9 cellular contexts compared by ENCODE assay signal in the genomic region with DNA sequence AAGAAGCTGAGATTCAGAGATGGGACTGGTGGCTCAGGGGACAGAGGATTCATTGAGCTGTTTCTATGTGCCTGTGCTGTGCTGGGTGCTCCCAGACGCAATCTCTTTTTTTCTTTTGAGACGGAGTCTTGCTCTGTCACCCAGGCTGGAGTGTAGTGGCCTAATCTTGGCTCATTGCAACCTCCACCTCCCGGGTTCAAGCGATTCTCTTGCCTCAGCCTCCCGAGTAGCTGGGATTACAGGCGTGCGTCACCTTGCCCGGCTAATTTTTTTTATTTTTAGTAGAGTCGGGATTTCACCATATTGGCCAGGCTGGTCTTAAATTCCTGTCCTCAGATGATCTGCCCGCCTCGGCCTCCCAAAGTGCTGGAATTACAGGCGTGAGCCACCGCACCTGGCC. TPM values are rescaled to one million over a fixed set of nuclear protein-coding genes. Genes with fewer than 3 reads are reported as not detected.
"Had no signal": no experiment of that assay in that cellular context is flagged by ENCODE, and none has a peak within 500 bp of the region (broad histone marks: within the 10 kb centered on the region; RNA-seq: fewer than 3 reads in every experiment).

No MANE protein-coding gene starts in this region.

RNA-seq across cellular contexts. Expression of a gene that starts 32.7 kb away (rescaled TPM):
- total RNA-seq: body of pancreas had no signal
- polyA plus RNA-seq: adrenal gland, aorta had no signal

RNA-seq across cellular contexts. Expression of a gene that starts 47.6 kb away (rescaled TPM):
- total RNA-seq: activated CD4-positive, alpha-beta memory T cell treated with anti-CD3 and anti-CD28 coated beads for 36 hours; activated CD4-positive, alpha-beta T cell treated with anti-CD3 and anti-CD28 coated beads, Interleukin-2, amount 10 ng/mL, durations not matched to agents 24 days and 14 days; activated CD8-positive, alpha-beta memory T cell treated with anti-CD3 and anti-CD28 coated beads for 36 hours; activated naive CD4-positive, alpha-beta T cell treated with anti-CD3 and anti-CD28 coated beads for 36 hours; activated T-cell treated with anti-CD3 and anti-CD28 coated beads, Interleukin-2, amount 50 U/mL, for 4 hours; activated T-helper 1 cell treated with anti-CD3 and anti-CD28 coated beads, Interleukin-12 subunit alpha, Interleukin-12 subunit beta, Interleukin-2, Interleukin-4 antibody, amounts not matched to agents 30 ng/mL and 10 ng/mL and 1 ng/mL, durations not matched to agents 14 hours and 24 hours and 36 hours had no signal
